8 cellular contexts compared by ENCODE assay signal in the genomic region with DNA sequence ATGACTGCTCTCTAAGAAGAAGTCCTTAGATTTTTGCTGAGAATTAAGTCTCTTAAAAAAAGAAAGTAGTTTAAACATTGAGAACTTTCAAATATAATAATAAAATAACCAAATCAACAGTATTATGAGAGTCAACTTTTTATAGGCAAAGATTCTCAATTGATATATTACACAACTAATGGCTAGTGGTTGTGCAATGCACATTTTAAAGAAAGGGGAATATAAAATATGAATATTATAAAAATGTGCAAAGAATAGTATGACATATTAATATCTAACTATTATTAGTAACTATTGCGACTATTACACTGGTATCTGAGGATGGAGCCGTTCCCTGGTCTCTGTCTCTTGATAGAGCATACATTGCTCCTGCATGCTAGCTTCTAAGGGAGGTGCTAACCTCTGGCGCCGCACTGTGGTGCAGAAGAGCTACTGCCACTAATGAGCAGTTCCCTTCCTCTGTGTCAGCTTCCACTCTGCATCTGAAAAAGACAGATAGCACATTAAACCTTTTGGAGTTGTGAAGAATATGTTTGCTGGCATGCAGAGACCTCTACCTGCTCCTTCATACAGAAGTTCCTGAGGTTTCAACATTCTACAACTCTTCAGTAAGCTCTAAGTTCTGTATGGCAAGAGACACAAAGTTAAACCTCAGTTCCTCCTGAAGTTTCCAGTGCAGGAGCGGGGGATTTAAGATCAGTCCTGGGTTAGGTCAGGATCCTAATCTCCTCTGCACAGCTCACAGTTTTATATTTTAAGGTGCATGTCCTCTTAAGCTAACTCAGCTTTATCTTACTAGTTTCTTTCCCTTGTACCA. TPM values are rescaled to one million over a fixed set of nuclear protein-coding genes. Genes with fewer than 3 reads are reported as not detected.
A peak's percentile ranks its signal among the peaks of the same experiment; 100 is the strongest.
DNase-seq lines count a peak whose midpoint lies in the region; ATAC-seq, FAIRE-seq and TF ChIP-seq lines count a peak whose summit lies in the region.

No MANE protein-coding gene starts in this region.

- no peak overlapping the region for H3K27ac ChIP-seq in mammary epithelial cell (ENCODE audit: insufficient read depth, low read depth, low read length)

- in situ Hi-C loops in mammary epithelial cell (cut with MboI; ENCODE audit: low sequenced_read_pairs in 2 of 2), result no loop called here

- H4K20me1 ChIP-seq in mammary epithelial cell (ENCODE audit: insufficient read depth, low read length), result no peaks in the 10 kb centered on the region

- no peaks in the 10 kb centered on the region for H3K9me3 ChIP-seq in mammary epithelial cell (replicated peaks; ENCODE audit: insufficient read depth, low read length)

- no peaks in the 10 kb centered on the region for H3K36me3 ChIP-seq in mammary epithelial cell (ENCODE audit: insufficient read depth, low read length)

- H2AFZ ChIP-seq in mammary epithelial cell (ENCODE audit: low read depth, low read length), result no peak overlapping the region

- peak; percentile 75 for ATAC-seq in activated CD4-positive, CD25-positive, alpha-beta regulatory T cell treated with anti-CD3 and anti-CD28 coated beads, Interleukin-2, amount 50 U/mL, for 24 hours

- no peak for TF ChIP-seq POLR2A in H54 (IDR thresholded peaks at IDR 0.05; ENCODE audit: low read depth, low read length)

- H3K27me3 ChIP-seq in mammary epithelial cell (ENCODE audit: insufficient read depth, low read length), result no peaks in the 10 kb centered on the region

- H3K9ac ChIP-seq in mammary epithelial cell (ENCODE audit: insufficient read depth, low read length), result no peak overlapping the region

- BruUV-seq in mammary epithelial cell (replicated peaks; lab: Mats Ljungman, UMichigan), result no TSS peak

- peak; percentile 65 for FAIRE-seq in H54 (lab: Jason Lieb, UNC)

- no peak overlapping the region for H3K4me3 ChIP-seq in mammary epithelial cell (replicated peaks in 1 of 3; ENCODE audit: insufficient read depth in 1 of 3, low read depth in 2 of 3, low read length in 3 of 3)

- no peak for DNase-seq in activated CD4-positive, CD25-positive, alpha-beta regulatory T cell (lab: John Stamatoyannopoulos, UW)
- peak; percentile 46 for DNase-seq in H54 (ENCODE audit: insufficient read length, low spot score)
- peak; percentile 78 for DNase-seq in LoVo (ENCODE audit: low spot score)
- DNase-seq in SK-N-DZ (ENCODE audit: low spot score), result peak; percentile 50
- peak; percentile 53 for DNase-seq in mammary epithelial cell
- DNase-seq in kidney tubule cell (ENCODE audit: low spot score), result peak; percentile 76
- peak; percentile 26 to 40 for DNase-seq in stimulated activated CD4-positive, alpha-beta T cell treated with anti-CD3 and anti-CD28 coated beads, Interleukin-4, amount 100 ng/mL, for 48 hours (ENCODE audit: low read depth in 2 of 2)

- peaks cover 15% of the 10 kb centered on the region for H3K4me1 ChIP-seq in mammary epithelial cell (ENCODE audit: insufficient read depth, low read length)

- dilution Hi-C loops in mammary epithelial cell (cut with HindIII; ENCODE audit: low sequenced_read_pairs), result no loop called here

- CTCF ChIA-PET in mammary epithelial cell (lab: Charles Lee; ENCODE audit: low non-redundant PET), result interaction anchor here (0.5 to 1.0 kb wide), 5 partner anchors 13 to 280 kb away, joined by 3 to 5 read pairs (median 3); no protein-coding TSS in a partner anchor

- H3K79me2 ChIP-seq in mammary epithelial cell (ENCODE audit: insufficient read depth, low read length), result no peaks in the 10 kb centered on the region

- no peak overlapping the region for H3K4me2 ChIP-seq in mammary epithelial cell (ENCODE audit: insufficient read depth, low read depth, low read length)

- peak; percentile 98 to 100 for TF ChIP-seq CTCF in mammary epithelial cell (conservative IDR thresholded peaks at IDR 0.05 in 1 of 2, IDR thresholded peaks at IDR 0.05 in 1 of 2; ENCODE audit: extremely low read depth in 1 of 2, insufficient read depth in 1 of 2, low read depth in 1 of 2, low read length in 2 of 2)

- intact Hi-C loops in mammary epithelial cell (cut with micrococcal nuclease), result loop anchor here (1.0 to 10.0 kb wide), 4 partner anchors 87 to 361 kb away; partner anchors contain the start of gene SLC9A4

- 0% methylated on average over 4 of the region's 5 CpGs for WGBS in mammary epithelial cell (ENCODE audit: low coverage, missing lambda C conversion rate)

RNA-seq across cellular contexts. Expression of gene SLC9A2, which starts 3.5 kb away (rescaled TPM):
- not detected in 2 replicates for polyA plus RNA-seq in SK-N-DZ (2014; cell fraction: cytosol; rRNA removed)
- 0.04 TPM in 1 of 2 replicates, not detected in the other for polyA plus RNA-seq in SK-N-DZ (2014; cell fraction: nucleus; rRNA removed)
- under 1 TPM; 0.33 to 0.52 TPM for total RNA-seq in mammary epithelial cell
- 0.44 TPM for polyA plus RNA-seq in mammary epithelial cell
- 0.62 TPM for polyA minus RNA-seq in mammary epithelial cell

Comparison
In these comparisons a context has a peak if more than half of its experiments do, and no peak if none do; other contexts are left out.
1. DNase-seq: peak in H54 (single experiment), LoVo (single experiment), SK-N-DZ (single experiment), mammary epithelial cell (single experiment), kidney tubule cell (single experiment) and stimulated activated CD4-positive, alpha-beta T cell treated with anti-CD3 and anti-CD28 coated beads, Interleukin-4, amount 100 ng/mL, for 48 hours (2 of 2); none in activated CD4-positive, CD25-positive, alpha-beta regulatory T cell (0 of 4).